In genomic region chr16:27677300-27677699, GRCh38 we compare ENCODE assay signal across 20 cellular contexts.
DNase-seq lines count a peak whose midpoint lies in the region; ATAC-seq, FAIRE-seq and TF ChIP-seq lines count a peak whose summit lies in the region.
"Had no signal": no experiment of that assay in that cellular context is flagged by ENCODE, and none has a peak within 500 bp of the region (broad histone marks: within the 10 kb centered on the region; RNA-seq: fewer than 3 reads in every experiment).

No MANE protein-coding gene starts in this region.

- peaks cover 8% of the 10 kb centered on the region for H3K4me1 ChIP-seq in Caco-2
- H3K4me1 ChIP-seq in endothelial cell of umbilical vein (ENCODE audit: control insufficient read depth, extremely low read depth, insufficient read depth, low read length), result peaks cover 10% of the 10 kb centered on the region
- H3K4me1 ChIP-seq: neural progenitor cell had no signal

- no TSS peak for BruUV-seq in Caco-2 (replicated peaks; lab: Mats Ljungman, UMichigan)
- BruUV-seq in endothelial cell of umbilical vein (replicated peaks; lab: Mats Ljungman, UMichigan), result no TSS peak

- H3K27me3 ChIP-seq in Caco-2 (replicated peaks; ENCODE audit: control insufficient read depth, insufficient read depth, low read length) (no peaks in the 10 kb centered on the region), endothelial cell of umbilical vein (ENCODE audit: control insufficient read depth in 2 of 2, insufficient read depth in 2 of 2, low read length in 2 of 2) (no peaks in the 10 kb centered on the region)
- H3K27me3 ChIP-seq: neural progenitor cell had no signal

- H3K4me2 ChIP-seq in endothelial cell of umbilical vein (ENCODE audit: insufficient read depth, low read length), result peak overlapping the region; percentile 20
- H3K4me2 ChIP-seq: neural progenitor cell had no signal

- no peak overlapping the region for H3K4me3 ChIP-seq in Caco-2 (ENCODE audit: low read depth, low read length)
- H3K4me3 ChIP-seq in endothelial cell of umbilical vein (replicated peaks in 1 of 3; ENCODE audit: insufficient read depth in 1 of 3, low read depth in 1 of 3, low read length in 3 of 3), result no peak overlapping the region
- H3K4me3 ChIP-seq: K562, neural progenitor cell had no signal

- no peak overlapping the region for H3K9ac ChIP-seq in endothelial cell of umbilical vein (replicated peaks; ENCODE audit: extremely low read depth, insufficient read depth, low read length)
- H3K9ac ChIP-seq: neural progenitor cell had no signal

- DNase-seq in Caco-2 (no peak), NCI-H2171 (lab: John Stamatoyannopoulos, UW) (peak; percentile 26), endothelial cell of umbilical vein (ENCODE audit: low read depth, low spot score) (peak; percentile 43), NCI-H2196 (lab: John Stamatoyannopoulos, UW; ENCODE audit: unreplicated experiment) (no peak), AG08396 (ENCODE audit: low spot score) (no peak), RPMI8226 (no peak)
- DNase-seq: activated CD4-positive, alpha-beta T cell treated with anti-CD3 and anti-CD28 coated beads for 36 hours; activated naive CD8-positive, alpha-beta T cell treated with anti-CD3 and anti-CD28 coated beads, Interleukin-2, amount 50 U/mL, for 24 hours; effector CD8-positive, alpha-beta T cell; islet precursor cell; mesendoderm; NCI-H1092 treated with DMSO at 0.1 percent for 48 hours; NCI-H774; trophoblast cell had no signal

- TF ChIP-seq CTCF in Caco-2 (IDR thresholded peaks at IDR 0.05; ENCODE audit: insufficient read depth in 1 of 2, low read depth in 1 of 2, low read length in 1 of 2, severe bottlenecking in 1 of 2, unreplicated experiment in 1 of 2), result no peak
- no peak for TF ChIP-seq CTCF in endothelial cell of umbilical vein (IDR thresholded peaks at IDR 0.05; ENCODE audit: extremely low read depth in 1 of 2, insufficient read depth in 1 of 2, low read depth in 1 of 2, low read length in 2 of 2)
- TF ChIP-seq CTCF in nephron (IDR thresholded peaks at IDR 0.05; ENCODE audit: unreplicated experiment in 3 of 3), result no peak

- no peaks in the 10 kb centered on the region for H4K20me1 ChIP-seq in endothelial cell of umbilical vein (replicated peaks; ENCODE audit: control insufficient read depth, extremely low read depth, insufficient read depth, low read length)

- CTCF ChIA-PET in Caco-2 (lab: Charles Lee) (no interaction called here), endothelial cell of umbilical vein (lab: Charles Lee) (interaction anchor here (0.8 to 1.8 kb wide), 3 partner anchors 9 to 38 kb away, joined by 3 to 5 read pairs (median 3); no protein-coding TSS in a partner anchor)

- H3K79me2 ChIP-seq in endothelial cell of umbilical vein (ENCODE audit: control insufficient read depth, insufficient read depth, low read length), result no peaks in the 10 kb centered on the region

- intact Hi-C loops in Caco-2 (cut with micrococcal nuclease; ENCODE audit: unreplicated experiment), result no loop called here
- intact Hi-C loops in endothelial cell of umbilical vein (cut with micrococcal nuclease), result no loop called here

- no peak for ATAC-seq in GM19324 (IDR thresholded peaks at IDR 0.05; ENCODE audit: low FRiP score, unreplicated experiment)
- ATAC-seq: activated CD4-positive, alpha-beta T cell treated with anti-CD3 and anti-CD28 coated beads for 36 hours; activated naive CD8-positive, alpha-beta T cell treated with anti-CD3 and anti-CD28 coated beads, Interleukin-2, amount 50 U/mL, for 24 hours; HCT116; K562 had no signal

- H3K9me3 Mint-ChIP-seq in Caco-2 (ENCODE audit: unreplicated experiment) (peaks cover 11% of the 10 kb centered on the region), nephron (peaks cover 9% of the 10 kb centered on the region)
- H3K9me3 Mint-ChIP-seq: neural progenitor cell; stimulated activated naive CD8-positive, alpha-beta T cell treated with anti-CD3 and anti-CD28 coated beads, Interleukin-15, Interleukin-2, amounts not matched to agents 100 ng/mL and 50 ng/mL, for 24 hours had no signal

- no peaks in the 10 kb centered on the region for H3K9me1 ChIP-seq in endothelial cell of umbilical vein (replicated peaks; ENCODE audit: control insufficient read depth, extremely low read depth, insufficient read depth, low read length)

- H3K27ac Mint-ChIP-seq in Caco-2 (ENCODE audit: unreplicated experiment) (peak overlapping the region; percentile 53), nephron (peak overlapping the region; percentile 0 to 82 (median 2))
- H3K27ac Mint-ChIP-seq: activated CD4-positive, alpha-beta T cell treated with anti-CD3 and anti-CD28 coated beads for 36 hours; activated naive CD8-positive, alpha-beta T cell treated with anti-CD3 and anti-CD28 coated beads, Interleukin-2, amount 50 U/mL, for 24 hours; neural progenitor cell; stimulated activated naive CD8-positive, alpha-beta T cell treated with anti-CD3 and anti-CD28 coated beads, Interleukin-15, Interleukin-2, amounts not matched to agents 100 ng/mL and 50 ng/mL, for 24 hours had no signal

- no peaks in the 10 kb centered on the region for H3K27me3 Mint-ChIP-seq in Caco-2 (ENCODE audit: insufficient read depth, unreplicated experiment)
- no peaks in the 10 kb centered on the region for H3K27me3 Mint-ChIP-seq in nephron (ENCODE audit: low read depth)
- H3K27me3 Mint-ChIP-seq: activated CD4-positive, alpha-beta T cell treated with anti-CD3 and anti-CD28 coated beads for 36 hours; activated naive CD8-positive, alpha-beta T cell treated with anti-CD3 and anti-CD28 coated beads, Interleukin-2, amount 50 U/mL, for 24 hours; stimulated activated naive CD8-positive, alpha-beta T cell treated with anti-CD3 and anti-CD28 coated beads, Interleukin-15, Interleukin-2, amounts not matched to agents 100 ng/mL and 50 ng/mL, for 24 hours had no signal

- H3K4me1 Mint-ChIP-seq in Caco-2 (ENCODE audit: low read depth, unreplicated experiment), result peaks cover 8% of the 10 kb centered on the region
- H3K4me1 Mint-ChIP-seq in nephron, result peaks cover 14% of the 10 kb centered on the region
- H3K4me1 Mint-ChIP-seq: activated CD4-positive, alpha-beta T cell treated with anti-CD3 and anti-CD28 coated beads for 36 hours; activated naive CD8-positive, alpha-beta T cell treated with anti-CD3 and anti-CD28 coated beads, Interleukin-2, amount 50 U/mL, for 24 hours had no signal

- no peaks in the 10 kb centered on the region for H3K36me3 ChIP-seq in Caco-2 (ENCODE audit: control insufficient read depth, insufficient read depth, low read length)
- peaks cover 0 to 4% of the 10 kb centered on the region in 2 experiments for H3K36me3 ChIP-seq in endothelial cell of umbilical vein (ENCODE audit: control insufficient read depth in 2 of 2, extremely low read depth in 1 of 2, insufficient read depth in 2 of 2, low read length in 2 of 2)
- H3K36me3 ChIP-seq: neural progenitor cell had no signal

- no peak overlapping the region for H3K4me3 Mint-ChIP-seq in Caco-2 (ENCODE audit: unreplicated experiment)
- no peak overlapping the region for H3K4me3 Mint-ChIP-seq in nephron
- H3K4me3 Mint-ChIP-seq: activated CD4-positive, alpha-beta T cell treated with anti-CD3 and anti-CD28 coated beads for 36 hours; activated naive CD8-positive, alpha-beta T cell treated with anti-CD3 and anti-CD28 coated beads, Interleukin-2, amount 50 U/mL, for 24 hours; neural progenitor cell; stimulated activated naive CD8-positive, alpha-beta T cell treated with anti-CD3 and anti-CD28 coated beads, Interleukin-15, Interleukin-2, amounts not matched to agents 100 ng/mL and 50 ng/mL, for 24 hours had no signal

- POLR2A ChIA-PET in Caco-2 (lab: Charles Lee), result no interaction called here
- POLR2A ChIA-PET in endothelial cell of umbilical vein (lab: Charles Lee), result no interaction called here

- peak overlapping the region; percentile 66 for H3K27ac ChIP-seq in endothelial cell of umbilical vein (ENCODE audit: insufficient read depth, low read depth, low read length)
- H3K27ac ChIP-seq: neural progenitor cell had no signal

- H3K36me3 Mint-ChIP-seq in Caco-2 (ENCODE audit: insufficient read depth, unreplicated experiment) (peaks cover 8% of the 10 kb centered on the region), nephron (ENCODE audit: low read depth) (peaks cover 63% of the 10 kb centered on the region)

- H2AFZ ChIP-seq in endothelial cell of umbilical vein (ENCODE audit: low read depth, low read length), result no peak overlapping the region
- H2AFZ ChIP-seq: neural progenitor cell had no signal

- H3K9me3 ChIP-seq in Caco-2, result no peaks in the 10 kb centered on the region; the same call in 1 of the 2 replicates
- no peaks in the 10 kb centered on the region for H3K9me3 ChIP-seq in endothelial cell of umbilical vein (replicated peaks; ENCODE audit: control insufficient read depth, insufficient read depth, low read length)

- TF ChIP-seq POLR2A in endothelial cell of umbilical vein (IDR thresholded peaks at IDR 0.05; ENCODE audit: low read depth, low read length), result no peak

- no peak for FAIRE-seq in endothelial cell of umbilical vein (lab: Jason Lieb, UNC)
- FAIRE-seq: K562 had no signal

- dilution Hi-C loops in endothelial cell of umbilical vein (cut with MboI; ENCODE audit: extremely low pct_ligation_motif_present, low sequenced_read_pairs), result no loop called here

TF ChIP-seq in endothelial cell of umbilical vein, 7 proteins besides CTCF, POLR2A, EP300 and RAD21:
- TF ChIP-seq GATA2 (IDR thresholded peaks at IDR 0.05; ENCODE audit: insufficient read depth, insufficient read length, low read depth, low read length), result no peak
- no peak for TF ChIP-seq JUN (IDR thresholded peaks at IDR 0.05; ENCODE audit: borderline replicate concordance, insufficient read depth, insufficient read length, low read depth)
- TF ChIP-seq, protein P1, sequence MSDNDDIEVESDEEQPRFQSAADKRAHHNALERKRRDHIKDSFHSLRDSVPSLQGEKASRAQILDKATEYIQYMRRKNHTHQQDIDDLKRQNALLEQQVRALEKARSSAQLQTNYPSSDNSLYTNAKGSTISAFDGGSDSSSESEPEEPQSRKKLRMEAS (IDR thresholded peaks at IDR 0.05; ENCODE audit: insufficient read depth, insufficient read length), result no peak
- no peak for TF ChIP-seq EZH2 (IDR thresholded peaks at IDR 0.05; ENCODE audit: borderline replicate concordance, low read depth, low read length, severe bottlenecking)
- no peak for TF ChIP-seq POLR2AphosphoS5 (IDR thresholded peaks at IDR 0.05; ENCODE audit: insufficient read depth, low read depth, low read length)
- no peak for TF ChIP-seq FOS (IDR thresholded peaks at IDR 0.05; ENCODE audit: borderline replicate concordance, insufficient read depth, low read length)
- no peak for TF ChIP-seq MYC (IDR thresholded peaks at IDR 0.05; ENCODE audit: low read depth, low read length)

Comparison
In these comparisons a context has a peak if more than half of its experiments do, and no peak if none do; other contexts are left out.
1. DNase-seq: peak in NCI-H2171 (single experiment) and endothelial cell of umbilical vein (single experiment); none in Caco-2 (0 of 2), NCI-H2196 (single experiment), AG08396 (single experiment) and RPMI8226 (single experiment).